Comparison of ENCODE assay signal across 29 cellular contexts in genomic region chr3:78260388-78260787, GRCh38.
"Had no signal": no experiment of that assay in that cellular context is flagged by ENCODE, and none has a peak within 500 bp of the region (broad histone marks: within the 10 kb centered on the region; RNA-seq: fewer than 3 reads in every experiment).

No MANE protein-coding gene starts in this region.

- FAIRE-seq: colon had no signal

- H3K4me3 ChIP-seq: Peyer's patch had no signal

- H3K36me3 ChIP-seq: brain microvascular endothelial cell, Peyer's patch, WERI-Rb-1 had no signal

- H3K9me3 ChIP-seq: Peyer's patch had no signal

- ATAC-seq: activated naive CD8-positive, alpha-beta T cell treated with anti-CD3 and anti-CD28 coated beads, Interleukin-2, amount 50 U/mL, for 24 hours; PC-3; SK-N-SH treated with all-trans-retinoic acid at 6 μM for 48 hours had no signal

- H3K4me1 ChIP-seq: Peyer's patch had no signal

- DNase-seq: activated CD4-positive, alpha-beta memory T cell treated with anti-CD3 and anti-CD28 coated beads, Interleukin-2, amount 10 ng/mL, durations not matched to agents 7 days and 5 days; activated CD4-positive, alpha-beta T cell treated with anti-CD3 and anti-CD28 coated beads for 1 hour; activated CD4-positive, alpha-beta T cell treated with anti-CD3 and anti-CD28 coated beads for 48 hours; activated CD4-positive, CD25-positive, alpha-beta regulatory T cell; activated naive CD4-positive, alpha-beta T cell treated with anti-CD3 and anti-CD28 coated beads, Interleukin-2, amount 10 ng/mL, durations not matched to agents 7 days and 5 days; activated naive CD8-positive, alpha-beta T cell treated with anti-CD3 and anti-CD28 coated beads, Interleukin-2, amount 50 U/mL, for 24 hours; activated T-cell treated with anti-CD3 and anti-CD28 coated beads, Interleukin-2, amount 50 U/mL, for 1 hour; anterior cingulate cortex; brain microvascular endothelial cell; central memory CD4-positive, alpha-beta T cell; Karpas-422; NCI-H1105; NCI-H1417 treated with DMSO at 0.1 percent for 48 hours; NCI-H187 treated with DMSO at 0.1 percent for 48 hours; NCI-H2081; NCI-H2171 treated with DMSO at 0.1 percent for 48 hours; NCI-H226; NCI-H446 treated with DMSO at 0.1 percent for 48 hours; NCI-H524; NCI-H69; PC-3; Peyer's patch; RPMI8226; SIG-M5; SW 1271; T1000; WERI-Rb-1 had no signal

- H3K27ac ChIP-seq: brain microvascular endothelial cell, Peyer's patch, WERI-Rb-1 had no signal

- H3K27me3 ChIP-seq: brain microvascular endothelial cell, Peyer's patch had no signal
